8 cellular contexts compared by ENCODE assay signal in genomic region chr4:152045781-152046571, GRCh38.
A peak's percentile ranks its signal among the peaks of the same experiment; 100 is the strongest.
DNase-seq lines count a peak whose midpoint lies in the region; ATAC-seq and TF ChIP-seq lines count a peak whose summit lies in the region.

No MANE protein-coding gene starts in this region.

- TF ChIP-seq EP300 in transverse colon (IDR thresholded peaks at IDR 0.05; ENCODE audit: low read depth): no peak

- peak overlapping the region; percentile 25 for H3K4me3 ChIP-seq in astrocyte of the cerebellum (ENCODE audit: low read depth, low read length)
- H3K4me3 ChIP-seq in transverse colon: peak overlapping the region in 2 of 4 donors; percentile 11 to 27

- no peaks in the 10 kb centered on the region for H3K36me3 ChIP-seq in transverse colon

- DNase-seq in activated CD4-positive, alpha-beta T cell treated with anti-CD3 and anti-CD28 coated beads, Interleukin-2, amount 50 U/mL, for 48 hours: peak; percentile 11 to 19
- no peak for DNase-seq in activated CD4-positive, alpha-beta T cell treated with anti-CD3 and anti-CD28 coated beads, Interleukin-2, amount 10 ng/mL, durations not matched to agents 24 days and 14 days
- no peak for DNase-seq in astrocyte of the cerebellum (ENCODE audit: low read depth)
- peak; percentile 78 for DNase-seq in kidney tubule cell (ENCODE audit: low spot score)
- peak; percentile 45 for DNase-seq in transverse colon
- DNase-seq in NCI-H748 treated with DMSO at 0.1 percent for 48 hours (lab: John Stamatoyannopoulos, UW): no peak

- no peak overlapping the region for H3K4me3 Mint-ChIP-seq in activated CD4-positive, alpha-beta T cell treated with anti-CD3 and anti-CD28 coated beads, Interleukin-2, amount 10 ng/mL, durations not matched to agents 24 days and 14 days

- no peak overlapping the region for H3K27ac Mint-ChIP-seq in activated CD4-positive, alpha-beta T cell treated with anti-CD3 and anti-CD28 coated beads, Interleukin-2, amount 10 ng/mL, durations not matched to agents 24 days and 14 days

- peaks cover 15% of the 10 kb centered on the region for H3K9me3 Mint-ChIP-seq in activated CD4-positive, alpha-beta T cell treated with anti-CD3 and anti-CD28 coated beads, Interleukin-2, amount 10 ng/mL, durations not matched to agents 24 days and 14 days

- TF ChIP-seq CTCF in astrocyte of the cerebellum (IDR thresholded peaks at IDR 0.05; ENCODE audit: low read depth, low read length, missing control alignments): peak; percentile 64
- TF ChIP-seq CTCF in transverse colon (IDR thresholded peaks at IDR 0.05): peak; percentile 34 to 60 (median 47)

- ATAC-seq in HG03342 (IDR thresholded peaks at IDR 0.05; ENCODE audit: unreplicated experiment) (peak; percentile 40), HG02840 (IDR thresholded peaks at IDR 0.05; ENCODE audit: low FRiP score, unreplicated experiment) (no peak)

- no peak overlapping the region for H3K27ac ChIP-seq in transverse colon

- peaks cover 26% of the 10 kb centered on the region for H3K27me3 ChIP-seq in transverse colon

- H3K9me3 ChIP-seq in transverse colon: peaks cover 0 to 3% of the 10 kb centered on the region in 2 donors

- H3K27me3 Mint-ChIP-seq in activated CD4-positive, alpha-beta T cell treated with anti-CD3 and anti-CD28 coated beads, Interleukin-2, amount 10 ng/mL, durations not matched to agents 24 days and 14 days: peaks cover 3% of the 10 kb centered on the region

- intact Hi-C loops in activated CD4-positive, alpha-beta T cell treated with anti-CD3 and anti-CD28 coated beads, Interleukin-2, amount 10 ng/mL, durations not matched to agents 24 days and 14 days (cut with micrococcal nuclease): no loop called here
- intact Hi-C loops in transverse colon (cut with DNase I; ENCODE audit: low total_unique reads): no loop called here

- 9% methylated on average over 32 of the region's 37 CpGs; no CpG with 5 or more reads in 1 of the 2 donors for WGBS in transverse colon (ENCODE audit: low coverage in 1 of 2), 2 donors

- peaks cover 4% of the 10 kb centered on the region for H3K4me1 Mint-ChIP-seq in activated CD4-positive, alpha-beta T cell treated with anti-CD3 and anti-CD28 coated beads, Interleukin-2, amount 10 ng/mL, durations not matched to agents 24 days and 14 days

- peaks cover 9 to 10% (median 9%) of the 10 kb centered on the region in 4 donors for H3K4me1 ChIP-seq in transverse colon

- TF ChIP-seq POLR2A in transverse colon (IDR thresholded peaks at IDR 0.05): no peak

- in situ Hi-C loops in astrocyte of the cerebellum (cut with HindIII; ENCODE audit: low sequenced_read_pairs): no loop called here
- in situ Hi-C loops in transverse colon (cut with MboI; ENCODE audit: low pct_ligation_motif_present in 1 of 4, low pct_unique_long_range_greater_than_20kb in 1 of 4, low sequenced_read_pairs in 3 of 4): no loop called here

- H3K36me3 Mint-ChIP-seq in activated CD4-positive, alpha-beta T cell treated with anti-CD3 and anti-CD28 coated beads, Interleukin-2, amount 10 ng/mL, durations not matched to agents 24 days and 14 days (ENCODE audit: low read depth): peaks cover 3% of the 10 kb centered on the region

Comparison
In these comparisons a context has a peak if more than half of its experiments do, and no peak if none do; other contexts are left out.
1. DNase-seq: peak in activated CD4-positive, alpha-beta T cell treated with anti-CD3 and anti-CD28 coated beads, Interleukin-2, amount 50 U/mL, for 48 hours (2 of 2), kidney tubule cell (single experiment) and transverse colon (single experiment); none in activated CD4-positive, alpha-beta T cell treated with anti-CD3 and anti-CD28 coated beads, Interleukin-2, amount 10 ng/mL, durations not matched to agents 24 days and 14 days (single experiment), astrocyte of the cerebellum (single experiment) and NCI-H748 treated with DMSO at 0.1 percent for 48 hours (single experiment).